Comparison of ENCODE assay signal across 17 cellular contexts in genomic region chr10:14692344-14693199, GRCh38.
"Had no signal": no experiment of that assay in that cellular context is flagged by ENCODE, and none has a peak within 500 bp of the region (broad histone marks: within the 10 kb centered on the region; RNA-seq: fewer than 3 reads in every experiment).

No MANE protein-coding gene starts in this region.

- H3K27me3 ChIP-seq: esophagus muscularis mucosa, heart right ventricle, suprapubic skin had no signal

- DNase-seq: activated CD4-positive, alpha-beta T cell treated with anti-CD3 and anti-CD28 coated beads, Interleukin-2, amount 50 U/mL, for 1 hour; activated effector memory CD4-positive, alpha-beta T cell treated with Interleukin-2 at 50 U/mL for 16 hours; activated T-cell treated with anti-CD3 and anti-CD28 coated beads, Interleukin-2, amount 50 U/mL, for 24 hours; effector memory CD4-positive, alpha-beta T cell; heart right ventricle; immature natural killer cell; kidney glomerular epithelial cell; left ventricle myocardium superior; occipital lobe; retina; stimulated activated naive CD8-positive, alpha-beta T cell treated with anti-CD3 and anti-CD28 coated beads, Interleukin-15, amount 100 ng/mL, for 72 hours; T1000; trophoblast cell had no signal

- ATAC-seq: heart right ventricle; left ventricle myocardium superior; stimulated activated naive CD8-positive, alpha-beta T cell treated with anti-CD3 and anti-CD28 coated beads, Interleukin-15, amount 100 ng/mL, for 72 hours had no signal

- H3K27ac ChIP-seq: esophagus muscularis mucosa, heart right ventricle, suprapubic skin had no signal

- H3K4me3 ChIP-seq: esophagus muscularis mucosa, heart right ventricle, suprapubic skin had no signal

- H3K36me3 ChIP-seq: esophagus muscularis mucosa, heart right ventricle, suprapubic skin had no signal

- H3K9me3 ChIP-seq: esophagus muscularis mucosa, heart right ventricle, suprapubic skin had no signal

- FAIRE-seq: bronchial epithelial cell, endothelial cell of umbilical vein had no signal

- H3K4me1 ChIP-seq: suprapubic skin had no signal
